ENCODE assay signal across 1 cellular context in the genomic region with DNA sequence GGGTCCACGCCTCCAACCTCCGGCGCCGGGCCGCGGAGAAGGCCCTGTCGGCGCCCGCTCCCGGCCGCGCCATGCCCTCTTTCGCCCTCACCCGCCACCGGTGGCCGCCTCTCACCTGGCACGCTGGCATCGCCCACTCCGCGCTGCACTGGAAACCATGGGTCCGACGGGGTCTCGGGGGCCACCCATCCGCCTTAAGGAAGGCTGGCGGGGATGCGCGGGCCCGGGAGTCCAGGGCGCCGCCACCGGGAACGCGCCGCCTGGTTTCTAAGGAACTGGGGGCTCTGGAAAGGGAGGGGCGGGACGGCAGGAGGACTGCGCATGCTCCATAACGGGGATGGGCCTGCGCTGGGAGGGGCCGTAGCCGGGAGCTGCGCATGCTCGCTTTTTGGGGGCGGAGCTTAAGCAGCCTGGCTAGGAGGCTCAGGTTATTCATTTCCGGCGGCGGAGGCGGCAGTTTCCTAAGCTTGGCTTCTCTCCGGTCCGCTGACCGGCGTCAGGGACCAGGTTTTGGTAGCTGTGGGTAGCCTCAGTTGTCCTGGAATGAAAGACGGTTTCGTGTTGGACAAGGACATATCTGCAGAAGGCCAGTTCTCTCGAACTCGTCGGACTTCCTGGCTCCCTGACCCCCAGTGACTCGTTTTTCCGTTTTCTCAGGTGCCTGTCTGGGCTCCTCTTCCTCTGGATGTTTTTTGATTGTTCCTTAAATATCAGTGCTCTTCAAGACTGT.
TF ChIP-seq lines count a peak whose summit lies in the region.

A gene with protein sequence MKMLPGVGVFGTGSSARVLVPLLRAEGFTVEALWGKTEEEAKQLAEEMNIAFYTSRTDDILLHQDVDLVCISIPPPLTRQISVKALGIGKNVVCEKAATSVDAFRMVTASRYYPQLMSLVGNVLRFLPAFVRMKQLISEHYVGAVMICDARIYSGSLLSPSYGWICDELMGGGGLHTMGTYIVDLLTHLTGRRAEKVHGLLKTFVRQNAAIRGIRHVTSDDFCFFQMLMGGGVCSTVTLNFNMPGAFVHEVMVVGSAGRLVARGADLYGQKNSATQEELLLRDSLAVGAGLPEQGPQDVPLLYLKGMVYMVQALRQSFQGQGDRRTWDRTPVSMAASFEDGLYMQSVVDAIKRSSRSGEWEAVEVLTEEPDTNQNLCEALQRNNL (minus strand): TSS at position 269 of the 730 bp plus-strand sequence. CDS start 33,601 bp downstream, outside the sequence.

TF ChIP-seq in HepG2, 621 proteins besides CTCF, POLR2A, EP300 and RAD21 (continued from another document):
- TF ChIP-seq, protein P1, sequence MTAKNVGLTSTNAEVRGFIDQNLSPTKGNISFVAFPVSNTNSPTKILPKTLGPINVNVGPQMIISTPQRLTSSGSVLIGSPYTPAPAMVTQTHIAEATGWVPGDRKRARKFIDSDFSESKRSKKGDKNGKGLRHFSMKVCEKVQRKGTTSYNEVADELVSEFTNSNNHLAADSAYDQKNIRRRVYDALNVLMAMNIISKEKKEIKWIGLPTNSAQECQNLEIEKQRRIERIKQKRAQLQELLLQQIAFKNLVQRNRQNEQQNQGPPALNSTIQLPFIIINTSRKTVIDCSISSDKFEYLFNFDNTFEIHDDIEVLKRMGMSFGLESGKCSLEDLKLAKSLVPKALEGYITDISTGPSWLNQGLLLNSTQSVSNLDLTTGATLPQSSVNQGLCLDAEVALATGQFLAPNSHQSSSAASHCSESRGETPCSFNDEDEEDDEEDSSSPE (CRISPR knock-in tag; IDR thresholded peaks at IDR 0.05) = peak; percentile 58
- TF ChIP-seq HDAC2 (CRISPR knock-in tag; IDR thresholded peaks at IDR 0.05) (peak; percentile 41), SRSF9 (IDR thresholded peaks at IDR 0.05; ENCODE audit: borderline replicate concordance, insufficient read depth, low read depth, low read length, poor library complexity, severe bottlenecking) (no peak), ZNF558 (CRISPR knock-in tag; IDR thresholded peaks at IDR 0.05; ENCODE audit: borderline replicate concordance) (peak; percentile 40; the same call in 1 of the 2 replicates), RXRA (CRISPR knock-in tag; IDR thresholded peaks at IDR 0.05) (peak; percentile 74; the same call in 1 of the 2 replicates), HOXA5 (CRISPR knock-in tag; IDR thresholded peaks at IDR 0.05) (peak; percentile 56; the same call in 1 of the 2 replicates), ZNF777 (CRISPR knock-in tag; IDR thresholded peaks at IDR 0.05) (peak; percentile 70), RFX5 (IDR thresholded peaks at IDR 0.05; ENCODE audit: low read depth, low read length) (no peak), ZNF431 (CRISPR knock-in tag; IDR thresholded peaks at IDR 0.05; ENCODE audit: borderline replicate concordance, low read depth) (no peak), TCF7L2 (IDR thresholded peaks at IDR 0.05; ENCODE audit: low read depth, low read length) (no peak), ZNF224 (CRISPR knock-in tag; IDR thresholded peaks at IDR 0.05) (0 out of 2 replicates have a peak, but pooled peaks have one; percentile 38), NBN (conservative IDR thresholded peaks at IDR 0.05) (no peak), ZNF180 (CRISPR knock-in tag; IDR thresholded peaks at IDR 0.05; ENCODE audit: borderline replicate concordance, low read depth) (no peak), NR2C2 (CRISPR knock-in tag; IDR thresholded peaks at IDR 0.05; ENCODE audit: borderline replicate concordance) (no peak), HMG20B (CRISPR knock-in tag; conservative IDR thresholded peaks at IDR 0.05) (no peak), ZNF20 (CRISPR knock-in tag; IDR thresholded peaks at IDR 0.05) (0 out of 2 replicates have a peak, but pooled peaks have one; percentile 79), TRIM24 (CRISPR knock-in tag; IDR thresholded peaks at IDR 0.05) (no peak; the same call in 1 of the 2 replicates), ZBTB42 (CRISPR knock-in tag; IDR thresholded peaks at IDR 0.05) (peak; percentile 60; the same call in 1 of the 2 replicates)
- TF ChIP-seq, protein P2, sequence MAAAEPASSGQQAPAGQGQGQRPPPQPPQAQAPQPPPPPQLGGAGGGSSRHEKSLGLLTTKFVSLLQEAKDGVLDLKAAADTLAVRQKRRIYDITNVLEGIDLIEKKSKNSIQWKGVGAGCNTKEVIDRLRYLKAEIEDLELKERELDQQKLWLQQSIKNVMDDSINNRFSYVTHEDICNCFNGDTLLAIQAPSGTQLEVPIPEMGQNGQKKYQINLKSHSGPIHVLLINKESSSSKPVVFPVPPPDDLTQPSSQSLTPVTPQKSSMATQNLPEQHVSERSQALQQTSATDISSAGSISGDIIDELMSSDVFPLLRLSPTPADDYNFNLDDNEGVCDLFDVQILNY (CRISPR knock-in tag; conservative IDR thresholded peaks at IDR 0.05) = peak; percentile 9; the same call in 1 of the 2 replicates
- TF ChIP-seq, protein P3, sequence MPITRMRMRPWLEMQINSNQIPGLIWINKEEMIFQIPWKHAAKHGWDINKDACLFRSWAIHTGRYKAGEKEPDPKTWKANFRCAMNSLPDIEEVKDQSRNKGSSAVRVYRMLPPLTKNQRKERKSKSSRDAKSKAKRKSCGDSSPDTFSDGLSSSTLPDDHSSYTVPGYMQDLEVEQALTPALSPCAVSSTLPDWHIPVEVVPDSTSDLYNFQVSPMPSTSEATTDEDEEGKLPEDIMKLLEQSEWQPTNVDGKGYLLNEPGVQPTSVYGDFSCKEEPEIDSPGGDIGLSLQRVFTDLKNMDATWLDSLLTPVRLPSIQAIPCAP (CRISPR knock-in tag; IDR thresholded peaks at IDR 0.05; ENCODE audit: low read depth) = no peak
- TF ChIP-seq, protein P4, sequence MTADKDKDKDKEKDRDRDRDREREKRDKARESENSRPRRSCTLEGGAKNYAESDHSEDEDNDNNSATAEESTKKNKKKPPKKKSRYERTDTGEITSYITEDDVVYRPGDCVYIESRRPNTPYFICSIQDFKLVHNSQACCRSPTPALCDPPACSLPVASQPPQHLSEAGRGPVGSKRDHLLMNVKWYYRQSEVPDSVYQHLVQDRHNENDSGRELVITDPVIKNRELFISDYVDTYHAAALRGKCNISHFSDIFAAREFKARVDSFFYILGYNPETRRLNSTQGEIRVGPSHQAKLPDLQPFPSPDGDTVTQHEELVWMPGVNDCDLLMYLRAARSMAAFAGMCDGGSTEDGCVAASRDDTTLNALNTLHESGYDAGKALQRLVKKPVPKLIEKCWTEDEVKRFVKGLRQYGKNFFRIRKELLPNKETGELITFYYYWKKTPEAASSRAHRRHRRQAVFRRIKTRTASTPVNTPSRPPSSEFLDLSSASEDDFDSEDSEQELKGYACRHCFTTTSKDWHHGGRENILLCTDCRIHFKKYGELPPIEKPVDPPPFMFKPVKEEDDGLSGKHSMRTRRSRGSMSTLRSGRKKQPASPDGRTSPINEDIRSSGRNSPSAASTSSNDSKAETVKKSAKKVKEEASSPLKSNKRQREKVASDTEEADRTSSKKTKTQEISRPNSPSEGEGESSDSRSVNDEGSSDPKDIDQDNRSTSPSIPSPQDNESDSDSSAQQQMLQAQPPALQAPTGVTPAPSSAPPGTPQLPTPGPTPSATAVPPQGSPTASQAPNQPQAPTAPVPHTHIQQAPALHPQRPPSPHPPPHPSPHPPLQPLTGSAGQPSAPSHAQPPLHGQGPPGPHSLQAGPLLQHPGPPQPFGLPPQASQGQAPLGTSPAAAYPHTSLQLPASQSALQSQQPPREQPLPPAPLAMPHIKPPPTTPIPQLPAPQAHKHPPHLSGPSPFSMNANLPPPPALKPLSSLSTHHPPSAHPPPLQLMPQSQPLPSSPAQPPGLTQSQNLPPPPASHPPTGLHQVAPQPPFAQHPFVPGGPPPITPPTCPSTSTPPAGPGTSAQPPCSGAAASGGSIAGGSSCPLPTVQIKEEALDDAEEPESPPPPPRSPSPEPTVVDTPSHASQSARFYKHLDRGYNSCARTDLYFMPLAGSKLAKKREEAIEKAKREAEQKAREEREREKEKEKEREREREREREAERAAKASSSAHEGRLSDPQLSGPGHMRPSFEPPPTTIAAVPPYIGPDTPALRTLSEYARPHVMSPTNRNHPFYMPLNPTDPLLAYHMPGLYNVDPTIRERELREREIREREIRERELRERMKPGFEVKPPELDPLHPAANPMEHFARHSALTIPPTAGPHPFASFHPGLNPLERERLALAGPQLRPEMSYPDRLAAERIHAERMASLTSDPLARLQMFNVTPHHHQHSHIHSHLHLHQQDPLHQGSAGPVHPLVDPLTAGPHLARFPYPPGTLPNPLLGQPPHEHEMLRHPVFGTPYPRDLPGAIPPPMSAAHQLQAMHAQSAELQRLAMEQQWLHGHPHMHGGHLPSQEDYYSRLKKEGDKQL (CRISPR knock-in tag; IDR thresholded peaks at IDR 0.05; ENCODE audit: low read depth) = no peak
- TF ChIP-seq, protein P5, sequence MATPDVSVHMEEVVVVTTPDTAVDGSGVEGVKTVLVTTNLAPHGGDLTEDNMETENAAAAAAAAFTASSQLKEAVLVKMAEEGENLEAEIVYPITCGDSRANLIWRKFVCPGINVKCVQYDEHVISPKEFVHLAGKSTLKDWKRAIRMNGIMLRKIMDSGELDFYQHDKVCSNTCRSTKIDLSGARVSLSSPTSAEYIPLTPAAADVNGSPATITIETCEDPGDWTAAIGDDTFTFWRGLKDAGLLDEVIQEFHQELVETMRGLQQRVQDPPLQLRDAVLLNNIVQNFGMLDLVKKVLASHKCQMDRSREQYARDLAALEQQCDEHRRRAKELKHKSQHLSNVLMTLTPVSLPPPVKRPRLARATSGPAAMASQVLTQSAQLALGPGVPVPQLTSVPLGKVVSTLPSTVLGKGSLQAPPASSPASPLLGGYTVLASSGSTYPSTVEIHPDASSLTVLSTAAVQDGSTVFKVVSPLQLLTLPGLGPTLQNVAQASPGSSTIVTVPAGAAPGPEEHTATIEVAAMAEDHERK (CRISPR knock-in tag; IDR thresholded peaks at IDR 0.05; ENCODE audit: low read depth) = no peak
- TF ChIP-seq, protein P6, sequence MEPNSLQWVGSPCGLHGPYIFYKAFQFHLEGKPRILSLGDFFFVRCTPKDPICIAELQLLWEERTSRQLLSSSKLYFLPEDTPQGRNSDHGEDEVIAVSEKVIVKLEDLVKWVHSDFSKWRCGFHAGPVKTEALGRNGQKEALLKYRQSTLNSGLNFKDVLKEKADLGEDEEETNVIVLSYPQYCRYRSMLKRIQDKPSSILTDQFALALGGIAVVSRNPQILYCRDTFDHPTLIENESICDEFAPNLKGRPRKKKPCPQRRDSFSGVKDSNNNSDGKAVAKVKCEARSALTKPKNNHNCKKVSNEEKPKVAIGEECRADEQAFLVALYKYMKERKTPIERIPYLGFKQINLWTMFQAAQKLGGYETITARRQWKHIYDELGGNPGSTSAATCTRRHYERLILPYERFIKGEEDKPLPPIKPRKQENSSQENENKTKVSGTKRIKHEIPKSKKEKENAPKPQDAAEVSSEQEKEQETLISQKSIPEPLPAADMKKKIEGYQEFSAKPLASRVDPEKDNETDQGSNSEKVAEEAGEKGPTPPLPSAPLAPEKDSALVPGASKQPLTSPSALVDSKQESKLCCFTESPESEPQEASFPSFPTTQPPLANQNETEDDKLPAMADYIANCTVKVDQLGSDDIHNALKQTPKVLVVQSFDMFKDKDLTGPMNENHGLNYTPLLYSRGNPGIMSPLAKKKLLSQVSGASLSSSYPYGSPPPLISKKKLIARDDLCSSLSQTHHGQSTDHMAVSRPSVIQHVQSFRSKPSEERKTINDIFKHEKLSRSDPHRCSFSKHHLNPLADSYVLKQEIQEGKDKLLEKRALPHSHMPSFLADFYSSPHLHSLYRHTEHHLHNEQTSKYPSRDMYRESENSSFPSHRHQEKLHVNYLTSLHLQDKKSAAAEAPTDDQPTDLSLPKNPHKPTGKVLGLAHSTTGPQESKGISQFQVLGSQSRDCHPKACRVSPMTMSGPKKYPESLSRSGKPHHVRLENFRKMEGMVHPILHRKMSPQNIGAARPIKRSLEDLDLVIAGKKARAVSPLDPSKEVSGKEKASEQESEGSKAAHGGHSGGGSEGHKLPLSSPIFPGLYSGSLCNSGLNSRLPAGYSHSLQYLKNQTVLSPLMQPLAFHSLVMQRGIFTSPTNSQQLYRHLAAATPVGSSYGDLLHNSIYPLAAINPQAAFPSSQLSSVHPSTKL (CRISPR knock-in tag; IDR thresholded peaks at IDR 0.05) = peak; percentile 50
- TF ChIP-seq, protein P7, sequence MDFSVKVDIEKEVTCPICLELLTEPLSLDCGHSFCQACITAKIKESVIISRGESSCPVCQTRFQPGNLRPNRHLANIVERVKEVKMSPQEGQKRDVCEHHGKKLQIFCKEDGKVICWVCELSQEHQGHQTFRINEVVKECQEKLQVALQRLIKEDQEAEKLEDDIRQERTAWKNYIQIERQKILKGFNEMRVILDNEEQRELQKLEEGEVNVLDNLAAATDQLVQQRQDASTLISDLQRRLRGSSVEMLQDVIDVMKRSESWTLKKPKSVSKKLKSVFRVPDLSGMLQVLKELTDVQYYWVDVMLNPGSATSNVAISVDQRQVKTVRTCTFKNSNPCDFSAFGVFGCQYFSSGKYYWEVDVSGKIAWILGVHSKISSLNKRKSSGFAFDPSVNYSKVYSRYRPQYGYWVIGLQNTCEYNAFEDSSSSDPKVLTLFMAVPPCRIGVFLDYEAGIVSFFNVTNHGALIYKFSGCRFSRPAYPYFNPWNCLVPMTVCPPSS (IDR thresholded peaks at IDR 0.05) = no peak
- TF ChIP-seq, protein P8, sequence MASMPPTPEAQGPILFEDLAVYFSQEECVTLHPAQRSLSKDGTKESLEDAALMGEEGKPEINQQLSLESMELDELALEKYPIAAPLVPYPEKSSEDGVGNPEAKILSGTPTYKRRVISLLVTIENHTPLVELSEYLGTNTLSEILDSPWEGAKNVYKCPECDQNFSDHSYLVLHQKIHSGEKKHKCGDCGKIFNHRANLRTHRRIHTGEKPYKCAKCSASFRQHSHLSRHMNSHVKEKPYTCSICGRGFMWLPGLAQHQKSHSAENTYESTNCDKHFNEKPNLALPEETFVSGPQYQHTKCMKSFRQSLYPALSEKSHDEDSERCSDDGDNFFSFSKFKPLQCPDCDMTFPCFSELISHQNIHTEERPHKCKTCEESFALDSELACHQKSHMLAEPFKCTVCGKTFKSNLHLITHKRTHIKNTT (CRISPR knock-in tag; IDR thresholded peaks at IDR 0.05) = no peak
